ENCODE assay signal across 14 cellular contexts in genomic region chr3:55750525-55750924, GRCh38.
DNase-seq lines count a peak whose midpoint lies in the region; ATAC-seq and TF ChIP-seq lines count a peak whose summit lies in the region.
"Had no signal": no experiment of that assay in that cellular context is flagged by ENCODE, and none has a peak within 500 bp of the region (broad histone marks: within the 10 kb centered on the region; RNA-seq: fewer than 3 reads in every experiment).

No MANE protein-coding gene starts in this region.

- peak; percentile 90 to 93 for ATAC-seq in lower lobe of right lung
- ATAC-seq: heart left ventricle had no signal

- no peak overlapping the region for H2BK12ac ChIP-seq in neuronal stem cell (ENCODE audit: low read length)

- intact Hi-C loops in lower lobe of right lung (cut with DNase I), result no loop called here

- no peak overlapping the region for H3K4ac ChIP-seq in neuronal stem cell (ENCODE audit: low read length)

- H3K27ac Mint-ChIP-seq in chondrocyte (ENCODE audit: unreplicated experiment), result peak overlapping the region; percentile 79
- H3K27ac Mint-ChIP-seq: H9 had no signal

- no peaks in the 10 kb centered on the region for H3K79me1 ChIP-seq in neuronal stem cell (ENCODE audit: low read depth, low read length)

- H3K36me3 ChIP-seq in lower lobe of right lung, result no peaks in the 10 kb centered on the region
- H3K36me3 ChIP-seq in neuronal stem cell (replicated peaks in 1 of 2; ENCODE audit: control insufficient read depth in 2 of 2, insufficient read depth in 2 of 2, low read length in 2 of 2), result no peaks in the 10 kb centered on the region
- H3K36me3 ChIP-seq: BLaER1, heart left ventricle, thoracic aorta had no signal

- H3K4me3 ChIP-seq in lower lobe of right lung (no peak overlapping the region), neuronal stem cell (ENCODE audit: low read length in 2 of 2) (no peak overlapping the region)
- H3K4me3 ChIP-seq: BLaER1, heart left ventricle, thoracic aorta had no signal

- peaks cover 5% of the 10 kb centered on the region for H3K4me1 ChIP-seq in lower lobe of right lung
- peaks cover 5 to 6% of the 10 kb centered on the region in 2 donors for H3K4me1 ChIP-seq in neuronal stem cell (ENCODE audit: control insufficient read depth in 2 of 2, insufficient read depth in 1 of 2, low read depth in 1 of 2, low read length in 2 of 2)
- H3K4me1 ChIP-seq: BLaER1, heart left ventricle had no signal

- H2BK15ac ChIP-seq in neuronal stem cell (ENCODE audit: low read length), result no peak overlapping the region

- peaks cover 10% of the 10 kb centered on the region for H3K4me1 Mint-ChIP-seq in chondrocyte (ENCODE audit: low read depth)

- H3K18ac ChIP-seq in neuronal stem cell (ENCODE audit: low read length), result no peak overlapping the region

- H3K36me3 Mint-ChIP-seq in chondrocyte (ENCODE audit: low read depth), result no peaks in the 10 kb centered on the region

- H4K8ac ChIP-seq in neuronal stem cell (ENCODE audit: low read depth, low read length), result no peak overlapping the region

- no peak overlapping the region for H4K91ac ChIP-seq in neuronal stem cell (ENCODE audit: low read depth, low read length, poor library complexity)

- H2BK5ac ChIP-seq in neuronal stem cell (ENCODE audit: low read length), result no peak overlapping the region

- no peak overlapping the region for H3K9ac ChIP-seq in neuronal stem cell (ENCODE audit: low read depth, low read length, poor library complexity)
- H3K9ac ChIP-seq: BLaER1 had no signal

- TF ChIP-seq CTCF in AG09319 (IDR thresholded peaks at IDR 0.05; ENCODE audit: low read depth, low read length) (no peak), chondrocyte (IDR thresholded peaks at IDR 0.05) (no peak), lower lobe of right lung (IDR thresholded peaks at IDR 0.05) (no peak)

- H3K9me3 Mint-ChIP-seq in chondrocyte (ENCODE audit: low read depth), result no peaks in the 10 kb centered on the region
- H3K9me3 Mint-ChIP-seq: H9 had no signal

- no peak overlapping the region for H2BK120ac ChIP-seq in neuronal stem cell (ENCODE audit: low read depth, low read length)

- no peak overlapping the region for H3K23ac ChIP-seq in neuronal stem cell (ENCODE audit: low read depth, low read length, poor library complexity)

- no CpG with 5 or more reads among the region's 6 CpGs for WGBS in neuronal stem cell (ENCODE audit: extremely low coverage in 2 of 2, insufficient read length in 2 of 2, insufficient replicate concordance in 1 of 2), 2 donors

- no peak overlapping the region for H2AFZ ChIP-seq in neuronal stem cell (ENCODE audit: low read length)

- H3K27me3 ChIP-seq in lower lobe of right lung (ENCODE audit: low read depth) (no peaks in the 10 kb centered on the region), neuronal stem cell (ENCODE audit: control insufficient read depth in 3 of 3, insufficient read depth in 3 of 3, low read depth in 1 of 3, low read length in 3 of 3) (peaks cover 0 to 32% (median 0%) of the 10 kb centered on the region in 3 experiments)
- H3K27me3 ChIP-seq: BLaER1 had no signal

- H3K9me3 ChIP-seq in lower lobe of right lung, result no peaks in the 10 kb centered on the region
- H3K9me3 ChIP-seq in neuronal stem cell (replicated peaks in 1 of 2; ENCODE audit: control insufficient read depth in 2 of 2, insufficient read depth in 1 of 2, low read depth in 1 of 2, low read length in 2 of 2), result peaks cover 4 to 11% of the 10 kb centered on the region in 2 donors
- H3K9me3 ChIP-seq: BLaER1, heart left ventricle, thoracic aorta had no signal

- no peak overlapping the region for H3K4me3 Mint-ChIP-seq in chondrocyte (ENCODE audit: unreplicated experiment)
- H3K4me3 Mint-ChIP-seq: H9 had no signal

- H3K4me2 ChIP-seq in neuronal stem cell (ENCODE audit: insufficient read depth, low read length, poor library complexity, severe bottlenecking), result no peak overlapping the region
- H3K4me2 ChIP-seq: BLaER1 had no signal

- H3K27ac ChIP-seq in lower lobe of right lung (peak overlapping the region; percentile 55), neuronal stem cell (replicated peaks; ENCODE audit: low read length) (no peak overlapping the region)
- H3K27ac ChIP-seq: BLaER1, heart left ventricle, thoracic aorta had no signal

- H3K27me3 Mint-ChIP-seq in chondrocyte (ENCODE audit: low read depth), result no peaks in the 10 kb centered on the region

- no peak overlapping the region for H2AK5ac ChIP-seq in neuronal stem cell (ENCODE audit: low read depth, low read length)

- DNase-seq in AG09319 (ENCODE audit: extremely low read depth, low read depth) (peak; percentile 72), LoVo (ENCODE audit: low spot score) (peak; percentile 41), chondrocyte (ENCODE audit: low spot score) (no peak), lower lobe of right lung (peak; percentile 78), neuronal stem cell (ENCODE audit: low spot score) (no peak), T-helper 1 cell (no peak), ecto neural progenitor cell (ENCODE audit: low spot score) (no peak)
- DNase-seq in stimulated activated naive CD4-positive, alpha-beta T cell (lab: John Stamatoyannopoulos, UW), result no peak
- DNase-seq: H9, heart left ventricle, KG1, retina had no signal

- no peak overlapping the region for H3K14ac ChIP-seq in neuronal stem cell (ENCODE audit: low read length)

Comparison
In these comparisons a context has a peak if more than half of its experiments do, and no peak if none do; other contexts are left out.
1. DNase-seq: peak in AG09319 (single experiment), LoVo (single experiment) and lower lobe of right lung (single experiment); none in chondrocyte (single experiment), neuronal stem cell (single experiment), T-helper 1 cell (0 of 5), stimulated activated naive CD4-positive, alpha-beta T cell (0 of 6) and ecto neural progenitor cell (single experiment).